In genomic region chrX:135531813-135532212, GRCh38 we compare ENCODE assay signal across 1 cellular context.
TF ChIP-seq lines count a peak whose summit lies in the region.

No MANE protein-coding gene starts in this region.

TF ChIP-seq in HEK293, 187 proteins besides CTCF, POLR2A, EP300 and RAD21 (continued from another document):
- TF ChIP-seq PRDM6 (tag by site-specific recombination; IDR thresholded peaks at IDR 0.05) (peak; percentile 42), FEZF1 (tag by site-specific recombination; IDR thresholded peaks at IDR 0.05) (peak; percentile 54), PRDM4 (tag by site-specific recombination; IDR thresholded peaks at IDR 0.05) (peak; percentile 62; the same call in 1 of the 2 replicates), ZNF223 (tag by site-specific recombination; IDR thresholded peaks at IDR 0.05) (no peak), ZSCAN23 (tag by site-specific recombination; IDR thresholded peaks at IDR 0.05) (no peak), ZNF629 (tag by site-specific recombination; IDR thresholded peaks at IDR 0.05) (0 out of 2 replicates have a peak, but pooled peaks have one; percentile 20), ZNF341 (tag by site-specific recombination; IDR thresholded peaks at IDR 0.05; ENCODE audit: low read depth) (0 out of 2 replicates have a peak, but pooled peaks have one; percentile 36), ZNF146 (tag by site-specific recombination; IDR thresholded peaks at IDR 0.05) (no peak), ZFHX2 (tag by site-specific recombination; conservative IDR thresholded peaks at IDR 0.05) (peak; percentile 40; the same call in 1 of the 2 replicates), KLF1 (tag by site-specific recombination; IDR thresholded peaks at IDR 0.05) (peak; percentile 91), TRIM28 (IDR thresholded peaks at IDR 0.05; ENCODE audit: borderline replicate concordance, low read length) (peak; percentile 70; the same call in 1 of the 2 replicates), ZNF768 (tag by site-specific recombination; IDR thresholded peaks at IDR 0.05) (no peak), ZNF707 (tag by site-specific recombination; IDR thresholded peaks at IDR 0.05) (no peak), WT1 (tag by site-specific recombination; IDR thresholded peaks at IDR 0.05) (peak; percentile 91), ZNF843 (tag by site-specific recombination; IDR thresholded peaks at IDR 0.05) (peak; percentile 61; the same call in 1 of the 2 replicates)
